ENCODE assay signal across 11 cellular contexts in the genomic region with DNA sequence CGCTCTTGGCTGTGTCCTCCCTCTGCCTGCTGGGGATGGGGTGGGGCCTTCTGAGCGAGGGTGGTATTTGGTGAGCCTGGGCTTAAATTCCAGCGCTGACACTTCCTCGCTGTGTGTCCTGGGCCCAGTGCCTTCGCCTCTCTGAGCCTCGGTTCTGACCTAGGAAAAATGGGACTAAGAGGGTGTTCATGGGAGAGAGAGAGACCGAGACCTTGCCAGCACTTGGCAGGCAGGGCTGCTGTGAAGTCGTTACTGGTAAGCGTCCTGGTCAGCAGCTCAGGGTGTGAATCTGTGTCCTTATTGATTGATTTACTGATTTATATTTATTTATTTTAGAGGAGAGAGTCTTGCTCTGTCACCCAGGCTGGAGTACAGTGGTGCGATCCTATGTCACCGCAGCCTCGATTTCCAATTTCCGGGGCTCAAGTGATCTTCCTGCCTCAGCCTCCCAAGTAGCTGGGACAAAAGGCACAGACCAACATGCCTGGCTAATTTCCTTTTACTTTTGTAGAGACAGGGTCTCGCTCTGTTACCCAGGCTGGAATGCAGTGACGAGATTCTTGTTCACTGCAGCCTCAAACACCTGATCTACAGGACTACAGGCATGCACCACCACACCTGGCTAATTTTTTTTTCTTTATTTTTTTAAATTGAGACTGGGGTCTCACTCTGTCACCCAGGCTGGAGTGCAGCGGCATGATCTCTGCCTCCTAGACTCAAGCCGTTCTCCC. TPM values are rescaled to one million over a fixed set of nuclear protein-coding genes. Genes with fewer than 3 reads are reported as not detected.
DNase-seq lines count a peak whose midpoint lies in the region; ATAC-seq and TF ChIP-seq lines count a peak whose summit lies in the region.
"Had no signal": no experiment of that assay in that cellular context is flagged by ENCODE, and none has a peak within 500 bp of the region (broad histone marks: within the 10 kb centered on the region; RNA-seq: fewer than 3 reads in every experiment).

No MANE protein-coding gene starts in this region.

- no peak for TF ChIP-seq POLR2A in stomach (IDR thresholded peaks at IDR 0.05)

- H3K4me3 ChIP-seq in SK-N-SH (ENCODE audit: low read depth in 2 of 2, low read length in 1 of 2) (peak overlapping the region; percentile 64 to 74; a peak in 3 of 4 replicates), stomach (peak overlapping the region in 3 of 4 donors; percentile 86 to 94 (median 90))
- H3K4me3 ChIP-seq: GM12878 had no signal

- no peaks in the 10 kb centered on the region for H3K9me2 ChIP-seq in SK-N-SH

- H3K9me3 Mint-ChIP-seq in activated naive CD8-positive, alpha-beta T cell treated with anti-CD3 and anti-CD28 coated beads, Interleukin-2, amount 50 U/mL, for 24 hours = no peaks in the 10 kb centered on the region

- intact Hi-C loops in stomach (cut with DNase I; ENCODE audit: low total_unique reads) = no loop called here

- H3K27me3 ChIP-seq in SK-N-SH (ENCODE audit: insufficient read depth) (no peaks in the 10 kb centered on the region), stomach (no peaks in the 10 kb centered on the region)

- H3K27ac ChIP-seq in SK-N-SH (ENCODE audit: low read depth in 2 of 2, low read length in 1 of 2) = peak overlapping the region; percentile 69 to 88
- peak overlapping the region; percentile 20 to 92 (median 86) for H3K27ac ChIP-seq in stomach

- CTCF ChIA-PET in SK-N-SH (lab: Yijun Ruan, JAX) = interaction anchor here (0.6 to 1.5 kb wide), 5 partner anchors 10 to 87 kb away, joined by 3 to 6 read pairs (median 3); no protein-coding TSS in a partner anchor

- H3K27ac Mint-ChIP-seq in activated naive CD8-positive, alpha-beta T cell treated with anti-CD3 and anti-CD28 coated beads, Interleukin-2, amount 50 U/mL, for 24 hours = no peak overlapping the region

- peaks cover 36% of the 10 kb centered on the region for H4K20me1 ChIP-seq in SK-N-SH (ENCODE audit: insufficient read depth)

- TF ChIP-seq EP300 in SK-N-SH (IDR thresholded peaks at IDR 0.05; ENCODE audit: borderline replicate concordance in 1 of 2, low read depth in 1 of 2, low read length in 1 of 2) (no peak), stomach (IDR thresholded peaks at IDR 0.05) (no peak)

- H3K9me3 ChIP-seq in SK-N-SH (no peaks in the 10 kb centered on the region), stomach (no peaks in the 10 kb centered on the region)

- H3K4me3 Mint-ChIP-seq in activated naive CD8-positive, alpha-beta T cell treated with anti-CD3 and anti-CD28 coated beads, Interleukin-2, amount 50 U/mL, for 24 hours = peak overlapping the region; percentile 80

- TF ChIP-seq CTCF in SK-N-SH (IDR thresholded peaks at IDR 0.05) (no peak), stomach (IDR thresholded peaks at IDR 0.05) (no peak)

- no peaks in the 10 kb centered on the region for H3K36me3 ChIP-seq in SK-N-SH (replicated peaks in 1 of 2; ENCODE audit: control insufficient read depth in 1 of 2, insufficient read depth in 2 of 2, low read length in 1 of 2)
- peaks cover 0 to 18% (median 5%) of the 10 kb centered on the region in 4 donors for H3K36me3 ChIP-seq in stomach

- peaks cover 13% of the 10 kb centered on the region for H3F3A ChIP-seq in SK-N-SH (replicated peaks; ENCODE audit: insufficient read depth)

- POLR2A ChIA-PET in SK-N-SH (lab: Yijun Ruan, JAX) = no interaction called here

- H2AFZ ChIP-seq in SK-N-SH (ENCODE audit: low read depth) = no peak overlapping the region

- H3K36me3 Mint-ChIP-seq in activated naive CD8-positive, alpha-beta T cell treated with anti-CD3 and anti-CD28 coated beads, Interleukin-2, amount 50 U/mL, for 24 hours (ENCODE audit: low read depth) = no peaks in the 10 kb centered on the region

- TF ChIP-seq RAD21 in SK-N-SH (IDR thresholded peaks at IDR 0.05; ENCODE audit: low read length) = no peak

- peaks cover 4% of the 10 kb centered on the region for H3K27me3 Mint-ChIP-seq in activated naive CD8-positive, alpha-beta T cell treated with anti-CD3 and anti-CD28 coated beads, Interleukin-2, amount 50 U/mL, for 24 hours

- no peak overlapping the region for H3K9ac ChIP-seq in SK-N-SH

- H3K4me2 ChIP-seq in SK-N-SH = peak overlapping the region; percentile 100

- peaks cover 6 to 26% of the 10 kb centered on the region in 2 experiments; a peak in 3 of 4 replicates for H3K4me1 ChIP-seq in SK-N-SH (ENCODE audit: control insufficient read depth in 1 of 2, insufficient read depth in 2 of 2, low read depth in 1 of 2, low read length in 1 of 2)
- peaks cover 46 to 76% (median 60%) of the 10 kb centered on the region in 4 donors for H3K4me1 ChIP-seq in stomach

- peaks cover 58% of the 10 kb centered on the region for H3K4me1 Mint-ChIP-seq in activated naive CD8-positive, alpha-beta T cell treated with anti-CD3 and anti-CD28 coated beads, Interleukin-2, amount 50 U/mL, for 24 hours

- WGBS in SK-N-SH (ENCODE audit: low lambda C conversion rate) = 93% methylated on average over 13 of the region's 17 CpGs
- WGBS in stomach, 5 donors = 62 to 74% (median 68%) methylated on average over 17 of the region's 17 CpGs

- peaks cover 81% of the 10 kb centered on the region for H3K79me2 ChIP-seq in SK-N-SH (ENCODE audit: insufficient read depth)

- no peak for DNase-seq in SK-N-SH
- DNase-seq in activated naive CD8-positive, alpha-beta T cell treated with anti-CD3 and anti-CD28 coated beads, Interleukin-2, amount 50 U/mL, for 24 hours = no peak
- DNase-seq in kidney tubule cell (ENCODE audit: low spot score) = peak; percentile 51
- DNase-seq in stomach = no peak
- no peak for DNase-seq in activated effector memory CD4-positive, alpha-beta T cell treated with Interleukin-2 at 50 U/mL for 16 hours
- no peak for DNase-seq in RKO (ENCODE audit: low spot score)
- DNase-seq: 8988T had no signal

- ATAC-seq in SK-N-SH treated with all-trans-retinoic acid at 6 μM for 48 hours = no peak
- no peak for ATAC-seq in activated naive CD8-positive, alpha-beta T cell treated with anti-CD3 and anti-CD28 coated beads, Interleukin-2, amount 50 U/mL, for 24 hours
- no peak for ATAC-seq in HG03460 (IDR thresholded peaks at IDR 0.05; ENCODE audit: unreplicated experiment)

TF ChIP-seq in SK-N-SH, 30 proteins besides CTCF, POLR2A, EP300 and RAD21 (continues in another document):
- TF ChIP-seq TEAD4 (IDR thresholded peaks at IDR 0.05; ENCODE audit: borderline replicate concordance, insufficient read depth) (no peak), RFX5 (IDR thresholded peaks at IDR 0.05; ENCODE audit: low read length) (no peak), TCF12 (IDR thresholded peaks at IDR 0.05) (no peak), RXRA (IDR thresholded peaks at IDR 0.05; ENCODE audit: borderline replicate concordance, low read depth) (no peak)
- TF ChIP-seq, protein P1, sequence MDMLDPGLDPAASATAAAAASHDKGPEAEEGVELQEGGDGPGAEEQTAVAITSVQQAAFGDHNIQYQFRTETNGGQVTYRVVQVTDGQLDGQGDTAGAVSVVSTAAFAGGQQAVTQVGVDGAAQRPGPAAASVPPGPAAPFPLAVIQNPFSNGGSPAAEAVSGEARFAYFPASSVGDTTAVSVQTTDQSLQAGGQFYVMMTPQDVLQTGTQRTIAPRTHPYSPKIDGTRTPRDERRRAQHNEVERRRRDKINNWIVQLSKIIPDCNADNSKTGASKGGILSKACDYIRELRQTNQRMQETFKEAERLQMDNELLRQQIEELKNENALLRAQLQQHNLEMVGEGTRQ (IDR thresholded peaks at IDR 0.05; ENCODE audit: borderline replicate concordance, low read depth, low read length) = no peak

TF ChIP-seq in SK-N-SH treated with all-trans-retinoic acid at 6 μM for 48 hours, 23 proteins besides CTCF, POLR2A, EP300 and RAD21 (continues in another document):
- TF ChIP-seq ESRRG (CRISPR knock-in tag; IDR thresholded peaks at IDR 0.05) (no peak), ZNF70 (CRISPR knock-in tag; IDR thresholded peaks at IDR 0.05) (no peak), ZNF565 (CRISPR knock-in tag; conservative IDR thresholded peaks at IDR 0.05; ENCODE audit: low read depth) (no peak), GLIS3 (CRISPR knock-in tag; IDR thresholded peaks at IDR 0.05) (no peak; the same call in 1 of the 2 replicates), OSR1 (CRISPR knock-in tag; IDR thresholded peaks at IDR 0.05) (no peak), BACH2 (CRISPR knock-in tag; IDR thresholded peaks at IDR 0.05; ENCODE audit: borderline replicate concordance) (no peak), ZFP30 (CRISPR knock-in tag; IDR thresholded peaks at IDR 0.05) (no peak)
- TF ChIP-seq, protein P2, sequence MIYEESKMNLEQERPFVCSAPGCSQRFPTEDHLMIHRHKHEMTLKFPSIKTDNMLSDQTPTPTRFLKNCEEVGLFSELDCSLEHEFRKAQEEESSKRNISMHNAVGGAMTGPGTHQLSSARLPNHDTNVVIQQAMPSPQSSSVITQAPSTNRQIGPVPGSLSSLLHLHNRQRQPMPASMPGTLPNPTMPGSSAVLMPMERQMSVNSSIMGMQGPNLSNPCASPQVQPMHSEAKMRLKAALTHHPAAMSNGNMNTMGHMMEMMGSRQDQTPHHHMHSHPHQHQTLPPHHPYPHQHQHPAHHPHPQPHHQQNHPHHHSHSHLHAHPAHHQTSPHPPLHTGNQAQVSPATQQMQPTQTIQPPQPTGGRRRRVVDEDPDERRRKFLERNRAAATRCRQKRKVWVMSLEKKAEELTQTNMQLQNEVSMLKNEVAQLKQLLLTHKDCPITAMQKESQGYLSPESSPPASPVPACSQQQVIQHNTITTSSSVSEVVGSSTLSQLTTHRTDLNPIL (CRISPR knock-in tag; IDR thresholded peaks at IDR 0.05; ENCODE audit: low read depth) = no peak

RNA-seq across cellular contexts. Expression of a gene that starts 2.4 kb away (rescaled TPM):
- polyA plus RNA-seq in SK-N-SH (2012; rRNA removed) (68.0 and 99.6 TPM in 2 replicates), stomach (10 to 100 TPM; 42.0 to 95.6 (median 85.4) TPM)
- 43.0 and 58.2 TPM in 2 replicates for polyA plus RNA-seq in SK-N-SH (2012; cell fraction: cytosol; rRNA removed)
- 85.8 and 112 TPM in 2 replicates for polyA plus RNA-seq in SK-N-SH (2012; cell fraction: nucleus; rRNA removed)
- 100 to 1,000 TPM in 2 of 5 donors, 10 to 100 TPM in 3; 44.2 to 268 (median 90.4) TPM for total RNA-seq in stomach

RNA-seq across cellular contexts. Expression of a gene that starts 16.3 kb away (rescaled TPM):
- 78.0 and 88.8 TPM in 2 replicates for polyA plus RNA-seq in SK-N-SH (2012; rRNA removed)
- polyA plus RNA-seq in SK-N-SH (2012; cell fraction: cytosol; rRNA removed) = 29.8 and 45.2 TPM in 2 replicates
- 401 and 481 TPM in 2 replicates for polyA plus RNA-seq in SK-N-SH (2012; cell fraction: nucleus; rRNA removed)
- total RNA-seq in stomach = 100 to 1,000 TPM in 3 of 5 donors, 10 to 100 TPM in 2; 37.1 to 298 (median 107) TPM
- 100 to 1,000 TPM in 2 of 3 donors, 10 to 100 TPM in 1; 68.3 to 136 (median 114) TPM for polyA plus RNA-seq in stomach

RNA-seq across cellular contexts. Expression of a gene that starts 39.7 kb away (rescaled TPM):
- polyA plus RNA-seq in SK-N-SH (2012; rRNA removed) (4.6 and 6.0 TPM in 2 replicates), stomach (1 to 10 TPM in 2 of 3 donors, not detected in 1; 1.4 to 3.4 TPM)
- 2.0 and 3.4 TPM in 2 replicates for polyA plus RNA-seq in SK-N-SH (2012; cell fraction: cytosol; rRNA removed)
- 2.4 and 3.9 TPM in 2 replicates for polyA plus RNA-seq in SK-N-SH (2012; cell fraction: nucleus; rRNA removed)
- 1 to 10 TPM in 2 of 5 donors, not detected in 3; 1.2 to 3.3 TPM for total RNA-seq in stomach
- total RNA-seq: GM12878, SK-MEL-5 had no signal
- polyA plus RNA-seq: GM12878 had no signal

RNA-seq across cellular contexts. Expression of a gene that starts 54.2 kb away (rescaled TPM):
- polyA plus RNA-seq in SK-N-SH (2012; rRNA removed) (4.0 and 5.5 TPM in 2 replicates), stomach (10 to 100 TPM; 11.4 to 26.5 (median 12.1) TPM)
- polyA plus RNA-seq in SK-N-SH (2012; cell fraction: cytosol; rRNA removed) = 2.7 and 3.2 TPM in 2 replicates
- polyA plus RNA-seq in SK-N-SH (2012; cell fraction: nucleus; rRNA removed) = 11.3 TPM in 2 replicates
- total RNA-seq in stomach = 100 to 1,000 TPM in 1 of 5 donors, 10 to 100 TPM in 4; 12.3 to 128 (median 52.5) TPM
